ENCODE assay signal across 12 cellular contexts in genomic region chr6:105488521-105489212, GRCh38.
A peak's percentile ranks its signal among the peaks of the same experiment; 100 is the strongest.
DNase-seq lines count a peak whose midpoint lies in the region; ATAC-seq, FAIRE-seq and TF ChIP-seq lines count a peak whose summit lies in the region.
"Had no signal": no experiment of that assay in that cellular context is flagged by ENCODE, and none has a peak within 500 bp of the region (broad histone marks: within the 10 kb centered on the region; RNA-seq: fewer than 3 reads in every experiment).

No MANE protein-coding gene starts in this region.

- no peak for TF ChIP-seq RAD21 in IMR-90 (IDR thresholded peaks at IDR 0.05; ENCODE audit: low read length)
- TF ChIP-seq RAD21 in K562 (CRISPR knock-in tag; conservative IDR thresholded peaks at IDR 0.05 in 1 of 2, IDR thresholded peaks at IDR 0.05 in 1 of 2) = no peak

- no peaks in the 10 kb centered on the region for H3K36me3 ChIP-seq in IMR-90 (ENCODE audit: control insufficient read depth, insufficient read depth, low read length)
- no peaks in the 10 kb centered on the region for H3K36me3 ChIP-seq in K562 (ENCODE audit: control insufficient read depth, insufficient read depth, low read length)
- H3K36me3 ChIP-seq in keratinocyte (ENCODE audit: control insufficient read depth in 2 of 2, extremely low read depth in 1 of 2, insufficient read depth in 2 of 2, low read length in 2 of 2) = no peaks in the 10 kb centered on the region
- no peaks in the 10 kb centered on the region for H3K36me3 ChIP-seq in testis (ENCODE audit: low read depth, missing control alignments)

- peak overlapping the region; percentile 22; the same call in 1 of the 2 replicates for H3K9ac ChIP-seq in IMR-90 (ENCODE audit: low read depth, low read length)
- H3K9ac ChIP-seq in K562 (ENCODE audit: insufficient read depth in 1 of 2, low read depth in 2 of 2, low read length in 2 of 2) = no peak overlapping the region
- H3K9ac ChIP-seq in keratinocyte (ENCODE audit: control insufficient read depth, extremely low read depth, insufficient read depth, low read length) = no peak overlapping the region

- H2BK5ac ChIP-seq in IMR-90 (ENCODE audit: low read depth, low read length, poor library complexity, severe bottlenecking) = peak overlapping the region; percentile 66

- H3K79me2 ChIP-seq in K562 (ENCODE audit: control insufficient read depth, insufficient read depth, low read length) (no peaks in the 10 kb centered on the region), keratinocyte (ENCODE audit: control insufficient read depth, insufficient read depth, low read length) (no peaks in the 10 kb centered on the region)

- peak overlapping the region; percentile 82; the same call in 1 of the 2 replicates for H3K18ac ChIP-seq in IMR-90 (ENCODE audit: low read depth, low read length)

- intact Hi-C loops in IMR-90 (cut with micrococcal nuclease) (loop anchor here (5.0 to 10.0 kb wide), 3 partner anchors 119 to 956 kb away; no protein-coding TSS in a partner anchor), K562 (cut with micrococcal nuclease) (loop anchor here (10.0 kb wide), 2 partner anchors 446 to 816 kb away; no protein-coding TSS in a partner anchor), testis (cut with DNase I; ENCODE audit: low total_unique reads) (no loop called here)

- peak overlapping the region; percentile 88 for H4K91ac ChIP-seq in IMR-90 (ENCODE audit: insufficient read depth, low read depth, low read length)

- peak overlapping the region; percentile 73 for H3K4ac ChIP-seq in IMR-90 (ENCODE audit: low read depth, low read length)

- peak overlapping the region; percentile 83 for H2BK20ac ChIP-seq in IMR-90 (ENCODE audit: low read depth, low read length)

- H3K23ac ChIP-seq in IMR-90 (ENCODE audit: low read depth, low read length) = peak overlapping the region; percentile 69

- TF ChIP-seq POLR2A in IMR-90 (IDR thresholded peaks at IDR 0.05; ENCODE audit: low read depth, low read length) = no peak
- no peak for TF ChIP-seq POLR2A in K562 (conservative IDR thresholded peaks at IDR 0.05)
- no peak for TF ChIP-seq POLR2A in testis (IDR thresholded peaks at IDR 0.05)

- 53% methylated on average over 3 of the region's 8 CpGs; no CpG with 5 or more reads in 1 of the 2 experiments for WGBS in IMR-90 (ENCODE audit: extremely low coverage in 2 of 2, insufficient read length in 1 of 2), 2 experiments
- 18% methylated on average over 8 of the region's 8 CpGs for WGBS in K562 (ENCODE audit: insufficient coverage, low coverage, missing lambda C conversion rate)
- 45% methylated on average over 8 of the region's 8 CpGs for WGBS in testis, 2 donors

- H2AFZ ChIP-seq in IMR-90 (replicated peaks; ENCODE audit: low read length, poor library complexity) = peak overlapping the region; percentile 73
- peak overlapping the region; percentile 62 for H2AFZ ChIP-seq in K562 (ENCODE audit: low read depth, low read length)
- peak overlapping the region; percentile 75 for H2AFZ ChIP-seq in keratinocyte (ENCODE audit: control insufficient read depth, low read length)

- no peaks in the 10 kb centered on the region for H3K79me1 ChIP-seq in IMR-90 (ENCODE audit: low read depth in 1 of 2, low read length in 2 of 2)

- no peak for FAIRE-seq in K562 (lab: Jason Lieb, UNC)
- peak; percentile 56 for FAIRE-seq in keratinocyte (lab: Jason Lieb, UNC)

- H3K27ac ChIP-seq in IMR-90 (ENCODE audit: insufficient read depth, low read length) = peak overlapping the region; percentile 20; the same call in 1 of the 2 replicates
- H3K27ac ChIP-seq in K562 (ENCODE audit: extremely low read depth, low read depth, low read length) = no peak overlapping the region
- no peak overlapping the region for H3K27ac ChIP-seq in keratinocyte (ENCODE audit: control insufficient read depth, insufficient read depth, low read length)
- H3K27ac ChIP-seq in testis = peak overlapping the region in 1 of 2 donors; percentile 16

- TF ChIP-seq CTCF in IMR-90 (conservative IDR thresholded peaks at IDR 0.05; ENCODE audit: low read depth, low read length) (no peak), K562 (IDR thresholded peaks at IDR 0.05 in 2 of 3, conservative IDR thresholded peaks at IDR 0.05 in 1 of 3; ENCODE audit: insufficient read depth in 2 of 3, low read depth in 1 of 3, low read length in 3 of 3) (no peak), keratinocyte (optimal IDR thresholded peaks at IDR 0.05 in 1 of 3, IDR thresholded peaks at IDR 0.05 in 1 of 3, conservative IDR thresholded peaks at IDR 0.05 in 1 of 3; ENCODE audit: extremely low read depth in 1 of 3, insufficient read depth in 2 of 3, low read length in 3 of 3) (no peak), testis (IDR thresholded peaks at IDR 0.05) (no peak)

- peak overlapping the region; percentile 67; the same call in 2 of the 3 replicates for H2BK15ac ChIP-seq in IMR-90 (ENCODE audit: low read depth, low read length)

- CTCF ChIA-PET in IMR-90 (lab: Yijun Ruan, JAX) = interaction anchor here (0.6 to 1.7 kb wide), 4 partner anchors 9 to 734 kb away, joined by 3 to 7 read pairs (median 4); no protein-coding TSS in a partner anchor
- CTCF ChIA-PET in K562 (lab: Yijun Ruan, JAX; ENCODE audit: low intra/inter-chr PET ratio) = no interaction called here

- no peaks in the 10 kb centered on the region for H4K20me1 ChIP-seq in IMR-90 (ENCODE audit: insufficient read depth, low read length)
- no peaks in the 10 kb centered on the region for H4K20me1 ChIP-seq in K562 (replicated peaks; ENCODE audit: control insufficient read depth, insufficient read depth, low read length)
- no peaks in the 10 kb centered on the region for H4K20me1 ChIP-seq in keratinocyte (ENCODE audit: control insufficient read depth, extremely low read depth, insufficient read depth, low read length)

- peak overlapping the region; percentile 93 for H2BK120ac ChIP-seq in IMR-90 (ENCODE audit: low read depth, low read length)

- peak overlapping the region; percentile 32 for H2AK5ac ChIP-seq in IMR-90 (ENCODE audit: low read depth, low read length)

- peak overlapping the region; percentile 80 for H3K4me2 ChIP-seq in IMR-90 (ENCODE audit: low read depth, low read length)
- H3K4me2 ChIP-seq in K562 (ENCODE audit: insufficient read depth, low read length) = peak overlapping the region; percentile 26; the same call in 1 of the 2 replicates
- H3K4me2 ChIP-seq in keratinocyte (ENCODE audit: control insufficient read depth, extremely low read depth, insufficient read depth, low read depth, low read length) = peak overlapping the region; percentile 17

- no peaks in the 10 kb centered on the region for H3K27me3 ChIP-seq in IMR-90 (ENCODE audit: control insufficient read depth, insufficient read depth, low read length)
- peaks cover 2 to 4% of the 10 kb centered on the region in 2 experiments; a peak in 1 of 5 replicates for H3K27me3 ChIP-seq in K562 (ENCODE audit: control insufficient read depth in 2 of 2, insufficient read depth in 2 of 2, low read length in 2 of 2)
- H3K27me3 ChIP-seq in keratinocyte (ENCODE audit: control insufficient read depth, extremely low read depth, insufficient read depth, low read length) = no peaks in the 10 kb centered on the region
- no peaks in the 10 kb centered on the region for H3K27me3 ChIP-seq in testis

- POLR2A ChIA-PET in IMR-90 (lab: Charles Lee; ENCODE audit: unreplicated experiment) = no interaction called here
- POLR2A ChIA-PET in K562 (lab: Yijun Ruan, JAX) = interaction anchor here (0.9 kb wide), 1 partner anchor 9 kb away, joined by 3 read pairs; no protein-coding TSS in a partner anchor

- H3K9me3 ChIP-seq in IMR-90 (ENCODE audit: control insufficient read depth, insufficient read depth, low read length) (no peaks in the 10 kb centered on the region), K562 (replicated peaks; ENCODE audit: control insufficient read depth, insufficient read depth, low read depth, low read length) (no peaks in the 10 kb centered on the region), keratinocyte (ENCODE audit: control insufficient read depth, low read depth, low read length) (no peaks in the 10 kb centered on the region), testis (no peaks in the 10 kb centered on the region)
- H3K9me3 ChIP-seq: mucosa of descending colon had no signal

- H3K9me1 ChIP-seq in IMR-90 (ENCODE audit: insufficient read depth, low read length) = peaks cover 4% of the 10 kb centered on the region; the same call in 1 of the 2 replicates
- no peaks in the 10 kb centered on the region for H3K9me1 ChIP-seq in K562 (ENCODE audit: control insufficient read depth, insufficient read depth, low read length)
- no peaks in the 10 kb centered on the region for H3K9me1 ChIP-seq in keratinocyte (ENCODE audit: control insufficient read depth, extremely low read depth, insufficient read depth, low read length)

- no peak for TF ChIP-seq EP300 in K562 (IDR thresholded peaks at IDR 0.05; ENCODE audit: low read length)

- peak overlapping the region; percentile 8 for H2AK9ac ChIP-seq in IMR-90 (replicated peaks; ENCODE audit: low read depth, low read length, poor library complexity)

- DNase-seq in IMR-90 (peak; percentile 36), K562 (ENCODE audit: extremely low read depth in 1 of 4, low spot score in 3 of 4) (no peak), keratinocyte (ENCODE audit: low read depth, low spot score) (no peak), testis (peak; percentile 40), SKM-1 treated with dmso at 0.1 percent for 144 hours (lab: John Stamatoyannopoulos, UW; ENCODE audit: unreplicated experiment) (no peak), NCI-H345 (lab: John Stamatoyannopoulos, UW) (no peak), NCI-H345 treated with DMSO at 0.1 percent for 48 hours (lab: John Stamatoyannopoulos, UW; ENCODE audit: unreplicated experiment) (no peak)
- DNase-seq: activated naive CD4-positive, alpha-beta T cell treated with anti-CD3 and anti-CD28 coated beads for 36 hours; Calu3; cortex of kidney; NCI-H446 had no signal

- dilution Hi-C loops in IMR-90 (cut with HindIII; ENCODE audit: low sequenced_read_pairs, unreplicated experiment) = no loop called here
- dilution Hi-C loops in keratinocyte (cut with MboI; ENCODE audit: extremely low pct_ligation_motif_present, low sequenced_read_pairs) = no loop called here

- peak overlapping the region; percentile 13 to 58; a peak in 3 of 4 replicates for H4K8ac ChIP-seq in IMR-90 (ENCODE audit: low read depth in 2 of 2, low read length in 2 of 2)

- no peak overlapping the region for H3K4me3 ChIP-seq in IMR-90 (ENCODE audit: insufficient read depth, low read depth, low read length)
- H3K4me3 ChIP-seq in K562 = no peak overlapping the region
- no peak overlapping the region for H3K4me3 ChIP-seq in keratinocyte (ENCODE audit: control insufficient read depth in 2 of 3, extremely low read depth in 1 of 3, insufficient read depth in 2 of 3, low read depth in 1 of 3, low read length in 3 of 3)
- no peak overlapping the region for H3K4me3 ChIP-seq in testis
- H3K4me3 ChIP-seq: mucosa of descending colon had no signal

- H3K4me1 ChIP-seq in IMR-90 (ENCODE audit: control insufficient read depth, insufficient read depth, low read length) = peaks cover 12% of the 10 kb centered on the region
- no peaks in the 10 kb centered on the region; a peak in 2 of 5 replicates for H3K4me1 ChIP-seq in K562 (replicated peaks in 1 of 2; ENCODE audit: control insufficient read depth in 2 of 2, insufficient read depth in 2 of 2, low read length in 2 of 2)
- H3K4me1 ChIP-seq in keratinocyte (ENCODE audit: control insufficient read depth, extremely low read depth, insufficient read depth, low read length) = peaks cover 22% of the 10 kb centered on the region
- peaks cover 23% of the 10 kb centered on the region for H3K4me1 ChIP-seq in testis

- ATAC-seq in IMR-90 (ENCODE audit: low read depth) (no peak), K562 (no peak)
- ATAC-seq: mucosa of descending colon had no signal

- H3K56ac ChIP-seq in IMR-90 (ENCODE audit: extremely low read depth, insufficient read depth, low read length) = peak overlapping the region; percentile 58; the same call in 1 of the 2 replicates

- peak overlapping the region; percentile 66; the same call in 1 of the 2 replicates for H4K5ac ChIP-seq in IMR-90 (ENCODE audit: low read depth, low read length)

- H3K14ac ChIP-seq in IMR-90 (replicated peaks; ENCODE audit: low read depth, low read length) = peak overlapping the region; percentile 70

- in situ Hi-C loops in IMR-90 (cut with MboI; ENCODE audit: low sequenced_read_pairs) = loop anchor here (10.0 kb wide), 2 partner anchors 736 to 816 kb away; no protein-coding TSS in a partner anchor
- in situ Hi-C loops in K562 (cut with MboI) = no loop called here

- BruUV-seq in IMR-90 (replicated peaks; lab: Mats Ljungman, UMichigan) (no TSS peak), K562 (replicated peaks; lab: Mats Ljungman, UMichigan) (no TSS peak)

Comparison
In these comparisons a context has a peak if more than half of its experiments do, and no peak if none do; other contexts are left out.
1. DNase-seq: peak in IMR-90 (single experiment) and testis (single experiment); none in K562 (0 of 4), keratinocyte (single experiment), SKM-1 treated with dmso at 0.1 percent for 144 hours (single experiment), NCI-H345 (single experiment) and NCI-H345 treated with DMSO at 0.1 percent for 48 hours (single experiment).
2. H3K4me2 ChIP-seq: peak in every context shown above with its lines; median percentile 80 in IMR-90; 26 in K562; 17 in keratinocyte.
3. Peak in every context shown above with its lines, with median percentiles within 50 percentile points of each other: H2AFZ ChIP-seq.